In genomic region chr4:103996059-103996458, GRCh38 we compare ENCODE assay signal across 1 cellular context.
TF ChIP-seq lines count a peak whose summit lies in the region.

No MANE protein-coding gene starts in this region.

TF ChIP-seq in GM23338, 12 proteins besides CTCF, POLR2A, EP300 and RAD21 (continued from another document):
- TF ChIP-seq REST (IDR thresholded peaks at IDR 0.05; ENCODE audit: unreplicated experiment) = no peak
